Comparison of ENCODE assay signal across 11 cellular contexts in genomic region chr2:120279708-120280107, GRCh38.
"Had no signal": no experiment of that assay in that cellular context is flagged by ENCODE, and none has a peak within 500 bp of the region (broad histone marks: within the 10 kb centered on the region; RNA-seq: fewer than 3 reads in every experiment).

No MANE protein-coding gene starts in this region.

- H3K4me3 ChIP-seq: coronary artery, sigmoid colon, spleen had no signal

- DNase-seq: activated CD4-positive, alpha-beta T cell treated with anti-CD3 and anti-CD28 coated beads, Interleukin-2, amount 10 ng/mL, durations not matched to agents 7 days and 5 days; activated CD4-positive, CD25-positive, alpha-beta regulatory T cell; activated CD8-positive, alpha-beta memory T cell treated with anti-CD3 and anti-CD28 coated beads for 24 hours; activated gamma-delta T cell treated with Interleukin-2 at 50 U/mL for 16 hours; amygdala; foreskin fibroblast; glutamatergic neuron; sigmoid colon; spleen; stimulated activated naive CD8-positive, alpha-beta T cell treated with anti-CD3 and anti-CD28 coated beads, Interleukin-15, amount 100 ng/mL, for 72 hours had no signal

- H3K4me1 ChIP-seq: sigmoid colon had no signal

- H3K27ac ChIP-seq: coronary artery, sigmoid colon had no signal

- H3K27me3 ChIP-seq: sigmoid colon, spleen had no signal

- H3K9me3 ChIP-seq: sigmoid colon had no signal
